1 cellular context compared by ENCODE assay signal in genomic region chr18:13425357-13426095, GRCh38.
TF ChIP-seq lines count a peak whose summit lies in the region.

No MANE protein-coding gene starts in this region.

TF ChIP-seq in HepG2, 621 proteins besides CTCF, POLR2A, EP300 and RAD21 (continued from another document):
- TF ChIP-seq ZNF280D (CRISPR knock-in tag; IDR thresholded peaks at IDR 0.05) (no peak), IKZF1 (IDR thresholded peaks at IDR 0.05) (no peak), ZNF703 (CRISPR knock-in tag; IDR thresholded peaks at IDR 0.05; ENCODE audit: borderline replicate concordance) (no peak), ZEB1 (IDR thresholded peaks at IDR 0.05; ENCODE audit: insufficient replicate concordance, low read depth) (no peak), ZIK1 (CRISPR knock-in tag; IDR thresholded peaks at IDR 0.05; ENCODE audit: borderline replicate concordance, low read depth) (no peak), SMARCE1 (IDR thresholded peaks at IDR 0.05; ENCODE audit: borderline replicate concordance) (no peak), ZNF343 (CRISPR knock-in tag; IDR thresholded peaks at IDR 0.05) (no peak)
